20 cellular contexts compared by ENCODE assay signal in the genomic region with DNA sequence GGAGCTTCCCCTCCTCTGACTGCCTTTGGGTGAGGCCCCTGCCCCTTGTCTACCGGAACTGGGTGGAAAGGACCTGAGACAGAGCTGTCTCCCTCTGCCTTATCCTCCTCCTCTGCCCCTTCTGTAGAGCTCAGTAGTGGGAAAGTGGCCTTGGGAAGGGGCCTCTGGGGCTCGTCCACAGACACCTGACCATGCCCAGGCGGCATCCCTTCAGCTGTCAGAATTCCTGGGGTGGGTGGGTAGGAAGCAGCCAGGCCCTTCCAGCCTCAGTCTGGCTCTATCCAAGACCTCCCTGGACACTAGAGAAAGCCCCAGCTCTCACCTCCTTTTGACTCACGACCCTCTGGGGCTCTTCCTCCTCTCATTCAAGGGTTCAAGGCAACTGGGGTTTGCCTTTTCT.
"Had no signal": no experiment of that assay in that cellular context is flagged by ENCODE, and none has a peak within 500 bp of the region (broad histone marks: within the 10 kb centered on the region; RNA-seq: fewer than 3 reads in every experiment).

No MANE protein-coding gene starts in this region.

- H3K4me3 ChIP-seq: left lung, mucosa of descending colon, skin epidermis, tibial nerve had no signal

- H3K9me3 Mint-ChIP-seq: activated CD4-positive, alpha-beta memory T cell treated with anti-CD3 and anti-CD28 coated beads for 36 hours; activated naive CD4-positive, alpha-beta T cell treated with anti-CD3 and anti-CD28 coated beads, Interleukin-2, amount 10 ng/mL, durations not matched to agents 7 days and 5 days; activated naive CD8-positive, alpha-beta T cell treated with anti-CD3 and anti-CD28 coated beads, Interleukin-2, amount 50 U/mL, for 24 hours; brain; naive thymus-derived CD8-positive, alpha-beta T cell; stimulated activated naive CD8-positive, alpha-beta T cell treated with anti-CD3 and anti-CD28 coated beads, Interleukin-15, Interleukin-2, amounts not matched to agents 100 ng/mL and 50 ng/mL, for 24 hours had no signal

- H3K4me1 ChIP-seq: left lung, tibial nerve had no signal

- H3K36me3 Mint-ChIP-seq: brain had no signal

- H3K36me3 ChIP-seq: tibial nerve, WERI-Rb-1 had no signal

- H3K9me3 ChIP-seq: left lung, mucosa of descending colon, tibial nerve had no signal

- H3K27me3 ChIP-seq: left lung, tibial nerve had no signal

- H3K4me3 Mint-ChIP-seq: activated CD4-positive, alpha-beta memory T cell treated with anti-CD3 and anti-CD28 coated beads for 36 hours; activated naive CD4-positive, alpha-beta T cell treated with anti-CD3 and anti-CD28 coated beads, Interleukin-2, amount 10 ng/mL, durations not matched to agents 7 days and 5 days; activated naive CD8-positive, alpha-beta T cell treated with anti-CD3 and anti-CD28 coated beads, Interleukin-2, amount 50 U/mL, for 24 hours; brain; naive thymus-derived CD8-positive, alpha-beta T cell; stimulated activated naive CD8-positive, alpha-beta T cell treated with anti-CD3 and anti-CD28 coated beads, Interleukin-15, Interleukin-2, amounts not matched to agents 100 ng/mL and 50 ng/mL, for 24 hours had no signal

- ATAC-seq: activated naive CD8-positive, alpha-beta T cell treated with anti-CD3 and anti-CD28 coated beads, Interleukin-2, amount 50 U/mL, for 24 hours; left lung; naive thymus-derived CD8-positive, alpha-beta T cell had no signal

- H3K27ac Mint-ChIP-seq: activated CD4-positive, alpha-beta memory T cell treated with anti-CD3 and anti-CD28 coated beads for 36 hours; activated naive CD8-positive, alpha-beta T cell treated with anti-CD3 and anti-CD28 coated beads, Interleukin-2, amount 50 U/mL, for 24 hours; brain; stimulated activated naive CD8-positive, alpha-beta T cell treated with anti-CD3 and anti-CD28 coated beads, Interleukin-15, Interleukin-2, amounts not matched to agents 100 ng/mL and 50 ng/mL, for 24 hours had no signal

- DNase-seq: activated CD4-positive, alpha-beta memory T cell treated with anti-CD3 and anti-CD28 coated beads for 36 hours; activated effector memory CD4-positive, alpha-beta T cell treated with Interleukin-2 at 50 U/mL for 16 hours; activated naive CD4-positive, alpha-beta T cell treated with anti-CD3 and anti-CD28 coated beads, Interleukin-2, amount 10 ng/mL, durations not matched to agents 7 days and 5 days; activated naive CD8-positive, alpha-beta T cell treated with anti-CD3 and anti-CD28 coated beads, Interleukin-2, amount 50 U/mL, for 24 hours; activated T-cell treated with anti-CD3 and anti-CD28 coated beads, Interleukin-2, amount 50 U/mL, for 1 hour; anterior cingulate cortex; cerebellar nuclear complex; cortex of kidney; erythroblast; kidney; left lung; mucosa of descending colon; naive thymus-derived CD8-positive, alpha-beta T cell; nucleus accumbens; T-helper 2 cell; WERI-Rb-1 had no signal

- H3K27me3 Mint-ChIP-seq: activated CD4-positive, alpha-beta memory T cell treated with anti-CD3 and anti-CD28 coated beads for 36 hours; activated naive CD4-positive, alpha-beta T cell treated with anti-CD3 and anti-CD28 coated beads, Interleukin-2, amount 10 ng/mL, durations not matched to agents 7 days and 5 days; activated naive CD8-positive, alpha-beta T cell treated with anti-CD3 and anti-CD28 coated beads, Interleukin-2, amount 50 U/mL, for 24 hours; naive thymus-derived CD8-positive, alpha-beta T cell; stimulated activated naive CD8-positive, alpha-beta T cell treated with anti-CD3 and anti-CD28 coated beads, Interleukin-15, Interleukin-2, amounts not matched to agents 100 ng/mL and 50 ng/mL, for 24 hours had no signal

- H3K4me1 Mint-ChIP-seq: brain had no signal

- H3K27ac ChIP-seq: left lung, skin epidermis, tibial nerve, WERI-Rb-1 had no signal
